ENCODE assay signal across 6 cellular contexts in genomic region chr16:51112311-51112710, GRCh38. TPM values are rescaled to one million over a fixed set of nuclear protein-coding genes. Genes with fewer than 3 reads are reported as not detected.
"Had no signal": no experiment of that assay in that cellular context is flagged by ENCODE, and none has a peak within 500 bp of the region (broad histone marks: within the 10 kb centered on the region; RNA-seq: fewer than 3 reads in every experiment).

No MANE protein-coding gene starts in this region.

- FAIRE-seq: HTR-8/SVneo had no signal

- H3K4me1 Mint-ChIP-seq: IgD-negative memory B cell had no signal

- DNase-seq: GOT3, H9, HCEC 1CT had no signal

- H3K36me3 Mint-ChIP-seq: IgD-negative memory B cell had no signal

- H3K4me3 Mint-ChIP-seq: IgD-negative memory B cell had no signal

RNA-seq across cellular contexts. Expression of gene SALL1, which starts 38.8 kb away (rescaled TPM):
- total RNA-seq: HT-29 had no signal
- polyA plus RNA-seq: IgD-negative memory B cell had no signal
